11 cellular contexts compared by ENCODE assay signal in the genomic region with DNA sequence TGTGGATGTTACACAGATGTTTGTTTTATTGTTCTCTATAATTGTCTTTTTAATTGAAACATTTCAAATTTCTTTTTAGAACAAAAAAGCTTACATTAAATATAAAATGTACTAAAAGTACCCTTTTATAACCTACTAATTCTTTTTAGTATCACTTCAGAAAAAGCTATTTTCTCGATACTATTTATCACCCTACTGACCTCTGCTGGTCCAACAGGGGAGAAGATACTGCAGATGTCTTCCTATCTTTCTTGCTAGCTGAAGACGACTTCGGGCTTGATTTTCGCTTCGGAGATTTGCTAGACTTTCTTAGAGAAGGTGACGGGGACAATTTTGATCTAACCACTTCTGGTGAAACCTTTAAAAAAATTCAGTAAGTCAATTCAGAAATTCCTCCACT. TPM values are rescaled to one million over a fixed set of nuclear protein-coding genes. Genes with fewer than 3 reads are reported as not detected.
DNase-seq lines count a peak whose midpoint lies in the region; ATAC-seq and TF ChIP-seq lines count a peak whose summit lies in the region.
"Had no signal": no experiment of that assay in that cellular context is flagged by ENCODE, and none has a peak within 500 bp of the region (broad histone marks: within the 10 kb centered on the region; RNA-seq: fewer than 3 reads in every experiment).

No MANE protein-coding gene starts in this region.

- no peaks in the 10 kb centered on the region for H3K9me2 ChIP-seq in OCI-LY7 (ENCODE audit: insufficient read depth, low read length)

- BruUV-seq in OCI-LY7 (replicated peaks; lab: Mats Ljungman, UMichigan): no TSS peak

- H3K4me1 ChIP-seq in OCI-LY7 (ENCODE audit: insufficient read depth, low read length, poor library complexity, severe bottlenecking): no peaks in the 10 kb centered on the region
- H3K4me1 ChIP-seq: tibial artery had no signal

- no peak for ATAC-seq in GM19455 (IDR thresholded peaks at IDR 0.05; ENCODE audit: unreplicated experiment)
- ATAC-seq in GM19467 (IDR thresholded peaks at IDR 0.05; ENCODE audit: unreplicated experiment): no peak
- ATAC-seq: effector memory CD8-positive, alpha-beta T cell had no signal

- DNase-seq in NCI-H2227 (lab: John Stamatoyannopoulos, UW; ENCODE audit: unreplicated experiment): peak; percentile 4
- no peak for DNase-seq in NCI-H2227 treated with DMSO at 0.1 percent for 48 hours (lab: John Stamatoyannopoulos, UW)
- no peak for DNase-seq in OCI-LY7 (ENCODE audit: low spot score)
- DNase-seq in fibroblast of mammary gland (ENCODE audit: low read depth): peak; percentile 17
- peak; percentile 51 for DNase-seq in superior temporal gyrus (ENCODE audit: extremely low spot score)
- no peak for DNase-seq in mucosa of gallbladder (ENCODE audit: low spot score)
- DNase-seq: CD4-positive, CD25-positive, alpha-beta regulatory T cell; effector memory CD8-positive, alpha-beta T cell; tibial artery had no signal

- no peaks in the 10 kb centered on the region for H3K79me2 ChIP-seq in OCI-LY7 (ENCODE audit: insufficient read depth, low read depth, low read length)

- TF ChIP-seq CTCF in OCI-LY7 (conservative IDR thresholded peaks at IDR 0.05; ENCODE audit: low read length): peak; percentile 65
- TF ChIP-seq CTCF in fibroblast of mammary gland (conservative IDR thresholded peaks at IDR 0.05; ENCODE audit: control insufficient read depth, insufficient read depth, low read depth, low read length): peak; percentile 45

- no peak overlapping the region for H2AFZ ChIP-seq in OCI-LY7 (ENCODE audit: low read length)

- CTCF ChIA-PET in OCI-LY7 (lab: Charles Lee; ENCODE audit: unreplicated experiment): no interaction called here

- intact Hi-C loops in OCI-LY7 (cut with micrococcal nuclease; ENCODE audit: unreplicated experiment): no loop called here

- no peaks in the 10 kb centered on the region for H4K20me1 ChIP-seq in OCI-LY7 (ENCODE audit: insufficient read depth, low read length)

- H3K9me3 ChIP-seq in OCI-LY7 (ENCODE audit: low read length): no peaks in the 10 kb centered on the region
- H3K9me3 ChIP-seq: tibial artery had no signal

- POLR2A ChIA-PET in OCI-LY7 (lab: Charles Lee): interaction anchor here (1.8 kb wide), 1 partner anchor 9 kb away, joined by 10 read pairs; no protein-coding TSS in a partner anchor

- no peak overlapping the region for H3K27ac ChIP-seq in OCI-LY7 (ENCODE audit: low read depth, low read length, poor library complexity, severe bottlenecking)
- H3K27ac ChIP-seq: tibial artery had no signal

- no peak overlapping the region for H3K4me2 ChIP-seq in OCI-LY7 (ENCODE audit: low read length)

- H3K36me3 ChIP-seq in OCI-LY7 (ENCODE audit: insufficient read depth, low read length): peaks cover 53% of the 10 kb centered on the region

- H3K4me3 ChIP-seq in OCI-LY7 (ENCODE audit: low read depth, low read length, poor library complexity, severe bottlenecking) (no peak overlapping the region), fibroblast of mammary gland (ENCODE audit: control insufficient read depth, low read depth, low read length) (no peak overlapping the region)
- H3K4me3 ChIP-seq: tibial artery had no signal

RNA-seq across cellular contexts. Expression of a gene that starts 42.4 kb away (rescaled TPM):
- 27.2 and 28.2 TPM in 2 replicates for total RNA-seq in OCI-LY7 (2014; rRNA removed; shearing (Covaris generic))
- total RNA-seq in OCI-LY7 (2022) (40.9 and 43.9 TPM in 2 replicates), mucosa of gallbladder (43.3 TPM)

Comparison
In these comparisons a context has a peak if more than half of its experiments do, and no peak if none do; other contexts are left out.
1. DNase-seq: peak in NCI-H2227 (single experiment), fibroblast of mammary gland (single experiment) and superior temporal gyrus (single experiment); none in NCI-H2227 treated with DMSO at 0.1 percent for 48 hours (single experiment), OCI-LY7 (single experiment) and mucosa of gallbladder (single experiment).